ENCODE assay signal across 8 cellular contexts in the genomic region with DNA sequence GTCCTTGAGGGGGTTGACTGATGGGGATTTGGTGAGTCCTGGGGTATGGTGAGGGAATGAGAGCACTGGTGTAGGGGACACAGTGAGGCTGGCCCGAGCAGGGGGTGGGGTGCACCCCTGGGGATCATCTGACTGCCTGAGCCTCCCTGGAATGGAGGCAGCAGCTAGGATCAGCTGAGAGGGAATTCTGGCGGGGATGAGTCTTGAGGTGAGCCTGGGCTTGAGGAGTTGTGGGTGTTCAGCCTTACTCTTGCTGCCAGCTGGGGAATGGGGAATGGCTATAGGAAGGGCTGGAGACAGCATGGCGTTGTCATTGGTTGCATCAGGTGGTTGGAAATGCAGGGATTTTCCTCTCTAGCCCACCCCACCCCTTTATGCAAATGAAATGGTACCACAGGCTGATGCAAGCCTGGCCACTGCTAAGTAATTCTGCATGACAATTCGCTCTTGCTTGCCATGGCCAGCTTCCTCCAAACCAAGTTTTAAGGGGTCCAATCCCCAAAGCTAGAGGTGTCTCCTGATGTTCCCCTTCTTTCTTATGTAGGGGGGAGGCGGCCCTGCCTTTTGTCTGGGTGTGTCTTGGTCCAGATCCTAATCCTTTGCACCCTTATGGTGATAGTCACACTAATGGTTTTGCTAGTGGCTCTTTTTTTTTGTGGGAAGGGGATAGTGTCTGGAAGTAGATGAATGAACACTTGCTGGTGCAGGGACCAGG. TPM values are rescaled to one million over a fixed set of nuclear protein-coding genes. Genes with fewer than 3 reads are reported as not detected.
A peak's percentile ranks its signal among the peaks of the same experiment; 100 is the strongest.
DNase-seq lines count a peak whose midpoint lies in the region; ATAC-seq and TF ChIP-seq lines count a peak whose summit lies in the region.

No MANE protein-coding gene starts in this region.

- peak overlapping the region; percentile 43 to 82 (median 73) for H3K9ac ChIP-seq in skeletal muscle tissue (ENCODE audit: low read depth in 1 of 3, low read length in 3 of 3)

- DNase-seq in CD4-positive, CD25-positive, alpha-beta regulatory T cell: no peak
- DNase-seq in GM20000 (ENCODE audit: low spot score): peak; percentile 75
- DNase-seq in RKO (ENCODE audit: low spot score): peak; percentile 76
- DNase-seq in endothelial cell (ENCODE audit: low spot score): no peak
- no peak for DNase-seq in T-helper 9 cell

- H3K4me1 ChIP-seq in CD4-positive, CD25-positive, alpha-beta regulatory T cell (ENCODE audit: control insufficient read depth, insufficient read depth, low read length, poor library complexity, severe bottlenecking): peaks cover 23% of the 10 kb centered on the region
- peaks cover 87 to 98% (median 93%) of the 10 kb centered on the region in 3 donors for H3K4me1 ChIP-seq in skeletal muscle tissue (ENCODE audit: control insufficient read depth in 3 of 3, insufficient read depth in 3 of 3, low read length in 3 of 3)

- peaks cover 1 to 49% (median 28%) of the 10 kb centered on the region in 4 donors for H3K4me1 Mint-ChIP-seq in CD4-positive, CD25-positive, alpha-beta regulatory T cell
- H3K4me1 Mint-ChIP-seq in endothelial cell (ENCODE audit: unreplicated experiment): peaks cover 86% of the 10 kb centered on the region

- no peaks in the 10 kb centered on the region for H3K27me3 ChIP-seq in CD4-positive, CD25-positive, alpha-beta regulatory T cell (ENCODE audit: control insufficient read depth, insufficient read depth, low read length)
- H3K27me3 ChIP-seq in skeletal muscle tissue (ENCODE audit: control insufficient read depth in 3 of 3, insufficient read depth in 3 of 3, low read length in 3 of 3): no peaks in the 10 kb centered on the region

- H3K36me3 Mint-ChIP-seq in CD4-positive, CD25-positive, alpha-beta regulatory T cell: peaks cover 38% of the 10 kb centered on the region
- H3K36me3 Mint-ChIP-seq in endothelial cell (ENCODE audit: low read depth, unreplicated experiment): peaks cover 77% of the 10 kb centered on the region

- no peak for ATAC-seq in CD4-positive, CD25-positive, alpha-beta regulatory T cell (ENCODE audit: low read depth in 2 of 2)
- ATAC-seq in GM21367 (IDR thresholded peaks at IDR 0.05; ENCODE audit: unreplicated experiment) (no peak), HG03095 (IDR thresholded peaks at IDR 0.05; ENCODE audit: unreplicated experiment) (no peak)

- no peak overlapping the region for H3K4me3 ChIP-seq in CD4-positive, CD25-positive, alpha-beta regulatory T cell (ENCODE audit: low read depth, low read length)
- H3K4me3 ChIP-seq in skeletal muscle tissue (ENCODE audit: low read length in 3 of 3): peak overlapping the region; percentile 41 to 99 (median 68)

- H3K9me3 Mint-ChIP-seq in CD4-positive, CD25-positive, alpha-beta regulatory T cell: no peaks in the 10 kb centered on the region
- no peaks in the 10 kb centered on the region for H3K9me3 Mint-ChIP-seq in endothelial cell (ENCODE audit: unreplicated experiment)

- no peak overlapping the region for H3K4me3 Mint-ChIP-seq in CD4-positive, CD25-positive, alpha-beta regulatory T cell
- H3K4me3 Mint-ChIP-seq in endothelial cell (ENCODE audit: unreplicated experiment): peak overlapping the region; percentile 77

- no peak for TF ChIP-seq CTCF in GM20000 (IDR thresholded peaks at IDR 0.05; ENCODE audit: extremely low read depth, missing control alignments)
- no peak for TF ChIP-seq CTCF in endothelial cell (IDR thresholded peaks at IDR 0.05; ENCODE audit: unreplicated experiment)

- H3K27ac ChIP-seq in CD4-positive, CD25-positive, alpha-beta regulatory T cell (ENCODE audit: insufficient read depth, low read length, poor library complexity, severe bottlenecking): no peak overlapping the region
- peak overlapping the region; percentile 76 for H3K27ac ChIP-seq in skeletal muscle tissue (ENCODE audit: low read depth, low read length)

- H3K27me3 Mint-ChIP-seq in CD4-positive, CD25-positive, alpha-beta regulatory T cell: no peaks in the 10 kb centered on the region
- H3K27me3 Mint-ChIP-seq in endothelial cell (ENCODE audit: unreplicated experiment): peaks cover 4% of the 10 kb centered on the region

- peak overlapping the region; percentile 40 to 86 (median 78) for H3K27ac Mint-ChIP-seq in CD4-positive, CD25-positive, alpha-beta regulatory T cell
- H3K27ac Mint-ChIP-seq in endothelial cell (ENCODE audit: unreplicated experiment): peak overlapping the region; percentile 71

- peaks cover 70% of the 10 kb centered on the region for H3K36me3 ChIP-seq in CD4-positive, CD25-positive, alpha-beta regulatory T cell (ENCODE audit: control insufficient read depth, insufficient read depth, low read length)
- peaks cover 56 to 76% (median 74%) of the 10 kb centered on the region in 3 donors for H3K36me3 ChIP-seq in skeletal muscle tissue (ENCODE audit: control insufficient read depth in 3 of 3, insufficient read depth in 3 of 3, low read length in 3 of 3)

- no peaks in the 10 kb centered on the region for H3K9me3 ChIP-seq in CD4-positive, CD25-positive, alpha-beta regulatory T cell (ENCODE audit: control insufficient read depth in 2 of 2, low read length in 2 of 2)
- H3K9me3 ChIP-seq in skeletal muscle tissue (ENCODE audit: control insufficient read depth in 3 of 3, low read length in 3 of 3): no peaks in the 10 kb centered on the region

RNA-seq across cellular contexts. Expression of a gene that starts 7.5 kb away (rescaled TPM):
- total RNA-seq in CD4-positive, CD25-positive, alpha-beta regulatory T cell: 41.0 TPM
- polyA plus RNA-seq in CD4-positive, CD25-positive, alpha-beta regulatory T cell: 1 to 10 TPM; 6.7 to 9.9 (median 7.3) TPM
- total RNA-seq in endothelial cell (ENCODE audit: unreplicated experiment): 243 TPM
- total RNA-seq in skeletal muscle tissue: 93.4 TPM

RNA-seq across cellular contexts. Expression of a gene that starts 18.1 kb away (rescaled TPM):
- 0.59 TPM for total RNA-seq in CD4-positive, CD25-positive, alpha-beta regulatory T cell
- 1 to 10 TPM in 3 of 4 donors, under 1 TPM in 1; 0.55 to 4.1 (median 2.6) TPM for polyA plus RNA-seq in CD4-positive, CD25-positive, alpha-beta regulatory T cell
- not detected for total RNA-seq in endothelial cell (ENCODE audit: unreplicated experiment)
- 39.7 TPM for total RNA-seq in skeletal muscle tissue

RNA-seq across cellular contexts. Expression of a gene that starts 45.6 kb away (rescaled TPM):
- total RNA-seq in CD4-positive, CD25-positive, alpha-beta regulatory T cell: 19.0 TPM
- polyA plus RNA-seq in CD4-positive, CD25-positive, alpha-beta regulatory T cell: 10 to 100 TPM; 13.9 to 22.7 (median 15.5) TPM
- total RNA-seq in endothelial cell (ENCODE audit: unreplicated experiment) (91.1 TPM), skeletal muscle tissue (39.1 TPM)

RNA-seq across cellular contexts. Expression of a gene that starts 51.9 kb away (rescaled TPM):
- 15.8 TPM for total RNA-seq in CD4-positive, CD25-positive, alpha-beta regulatory T cell
- polyA plus RNA-seq in CD4-positive, CD25-positive, alpha-beta regulatory T cell: 10 to 100 TPM; 15.1 to 22.8 (median 21.7) TPM
- total RNA-seq in endothelial cell (ENCODE audit: unreplicated experiment) (16.6 TPM), skeletal muscle tissue (7.3 TPM)

Comparison
In these comparisons a context has a peak if more than half of its experiments do, and no peak if none do; other contexts are left out.
1. DNase-seq: peak in GM20000 (single experiment) and RKO (single experiment); none in CD4-positive, CD25-positive, alpha-beta regulatory T cell (0 of 3), endothelial cell (single experiment) and T-helper 9 cell (single experiment).
2. RNA of a gene that starts 18.1 kb away (total RNA-seq): 39.7 TPM in skeletal muscle tissue (single experiment); 0.59 TPM in CD4-positive, CD25-positive, alpha-beta regulatory T cell (single experiment) and not detected in endothelial cell (single experiment); every median in the first group is over 10 times any median in the second.